In the genomic region with DNA sequence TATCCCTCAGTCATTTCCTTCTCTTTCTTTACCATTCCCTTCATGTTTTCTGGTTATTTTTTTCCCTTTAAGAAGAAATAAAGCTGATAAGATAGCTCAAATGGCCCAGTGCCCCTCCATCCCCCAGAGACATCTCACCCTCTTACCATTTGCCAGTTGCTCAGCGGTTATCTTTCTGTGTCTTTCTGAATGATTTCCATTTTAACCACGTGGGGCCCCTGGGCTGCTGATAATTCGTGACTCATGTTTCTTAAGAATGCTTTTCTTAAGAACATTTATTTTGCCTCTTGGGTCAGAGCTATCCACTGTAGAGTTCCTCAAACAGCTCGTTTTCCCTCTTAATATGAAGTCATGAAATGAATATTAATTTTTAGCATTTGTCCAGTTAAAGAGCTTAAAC, we compare ENCODE assay signal across 13 cellular contexts.
A peak's percentile ranks its signal among the peaks of the same experiment; 100 is the strongest.
DNase-seq lines count a peak whose midpoint lies in the region; ATAC-seq and TF ChIP-seq lines count a peak whose summit lies in the region.
"Had no signal": no experiment of that assay in that cellular context is flagged by ENCODE, and none has a peak within 500 bp of the region (broad histone marks: within the 10 kb centered on the region; RNA-seq: fewer than 3 reads in every experiment).

No MANE protein-coding gene starts in this region.

- no peak overlapping the region for H3K4me2 ChIP-seq in Karpas-422 (ENCODE audit: low read depth, low read length, poor library complexity, severe bottlenecking)

- no peak overlapping the region for H3K4me3 ChIP-seq in Karpas-422 (ENCODE audit: low read length)
- H3K4me3 ChIP-seq: right lobe of liver, thoracic aorta had no signal

- H3K9ac ChIP-seq in Karpas-422 (ENCODE audit: low read length) = no peak overlapping the region

- no peaks in the 10 kb centered on the region for H3K9me2 ChIP-seq in Karpas-422 (replicated peaks; ENCODE audit: insufficient read depth, low read length)

- peak; percentile 53 for TF ChIP-seq POLR2A in erythroblast (IDR thresholded peaks at IDR 0.05; ENCODE audit: low read length)

- no peak for TF ChIP-seq CTCF in omental fat pad (IDR thresholded peaks at IDR 0.05)

- no peaks in the 10 kb centered on the region for H3K36me3 ChIP-seq in Karpas-422 (ENCODE audit: insufficient read depth, low read length)
- H3K36me3 ChIP-seq: right lobe of liver, thoracic aorta had no signal

- no peaks in the 10 kb centered on the region for H3K27me3 ChIP-seq in Karpas-422 (ENCODE audit: low read length)
- H3K27me3 ChIP-seq: right lobe of liver had no signal

- DNase-seq in ELR (ENCODE audit: low read depth) (peak; percentile 17), OCI-M1 (lab: John Stamatoyannopoulos, UW) (peak; percentile 94), erythroblast (lab: John Stamatoyannopoulos, UW) (peak; percentile 63 to 72), omental fat pad (ENCODE audit: low spot score) (no peak), Karpas-422 (no peak), left lobe of liver (ENCODE audit: low spot score) (no peak)
- DNase-seq in stimulated activated naive CD8-positive, alpha-beta T cell treated with anti-CD3 and anti-CD28 coated beads, Interleukin-15, Interleukin-2, amounts not matched to agents 100 U/mL and 50 U/mL, for 24 hours = no peak
- DNase-seq: activated CD4-positive, alpha-beta T cell treated with anti-CD3 and anti-CD28 coated beads, Interleukin-2, amount 10 ng/mL, durations not matched to agents 7 days and 5 days; activated effector memory CD4-positive, alpha-beta T cell treated with anti-CD3 and anti-CD28 coated beads, Interleukin-2, amount 50 U/mL, for 16 hours; SW 1271 had no signal

- no peaks in the 10 kb centered on the region for H3K79me2 ChIP-seq in Karpas-422 (ENCODE audit: low read length)

- no peak overlapping the region for H2AFZ ChIP-seq in Karpas-422 (ENCODE audit: low read length)

- no peak overlapping the region for H3K27ac ChIP-seq in Karpas-422 (ENCODE audit: low read length)
- H3K27ac ChIP-seq: right lobe of liver, thoracic aorta had no signal

- peak; percentile 75 for ATAC-seq in omental fat pad (ENCODE audit: low FRiP score)
- ATAC-seq in left lobe of liver = no peak
- no peak for ATAC-seq in stimulated activated naive CD8-positive, alpha-beta T cell treated with anti-CD3 and anti-CD28 coated beads, Interleukin-15, Interleukin-2, amounts not matched to agents 100 U/mL and 50 U/mL, for 24 hours
- ATAC-seq in HG03039 (IDR thresholded peaks at IDR 0.05; ENCODE audit: unreplicated experiment) = no peak

- no peaks in the 10 kb centered on the region for H3K9me3 ChIP-seq in Karpas-422 (ENCODE audit: low read length)
- H3K9me3 ChIP-seq: right lobe of liver, thoracic aorta had no signal

- H4K20me1 ChIP-seq in Karpas-422 (ENCODE audit: insufficient read depth, low read depth, low read length) = no peaks in the 10 kb centered on the region

- H3K4me1 ChIP-seq in Karpas-422 (ENCODE audit: low read length) = peaks cover 8% of the 10 kb centered on the region

Comparison
In these comparisons a context has a peak if more than half of its experiments do, and no peak if none do; other contexts are left out.
1. DNase-seq: peak in ELR (single experiment), OCI-M1 (single experiment) and erythroblast (2 of 2); none in omental fat pad (single experiment), Karpas-422 (single experiment), left lobe of liver (single experiment) and stimulated activated naive CD8-positive, alpha-beta T cell treated with anti-CD3 and anti-CD28 coated beads, Interleukin-15, Interleukin-2, amounts not matched to agents 100 U/mL and 50 U/mL, for 24 hours (single experiment).